8 cellular contexts compared by ENCODE assay signal in genomic region chr17:49850772-49851386, GRCh38. TPM values are rescaled to one million over a fixed set of nuclear protein-coding genes. Genes with fewer than 3 reads are reported as not detected.
DNase-seq lines count a peak whose midpoint lies in the region; ATAC-seq and TF ChIP-seq lines count a peak whose summit lies in the region.

No MANE protein-coding gene starts in this region.

- H3K4me1 Mint-ChIP-seq in activated naive CD4-positive, alpha-beta T cell treated with anti-CD3 and anti-CD28 coated beads, Interleukin-2, amount 10 ng/mL, durations not matched to agents 7 days and 5 days: peaks cover 21% of the 10 kb centered on the region

- TF ChIP-seq POLR2A in suprapubic skin (IDR thresholded peaks at IDR 0.05): no peak

- peak in 1 of 3 experiments; percentile 3 for TF ChIP-seq CTCF in ascending aorta (IDR thresholded peaks at IDR 0.05)
- no peak for TF ChIP-seq CTCF in suprapubic skin (IDR thresholded peaks at IDR 0.05)

- peak overlapping the region; percentile 84 for H3K27ac Mint-ChIP-seq in activated naive CD4-positive, alpha-beta T cell treated with anti-CD3 and anti-CD28 coated beads, Interleukin-2, amount 10 ng/mL, durations not matched to agents 7 days and 5 days

- H3K4me1 ChIP-seq in ascending aorta: peaks cover 2 to 9% of the 10 kb centered on the region in 2 donors
- H3K4me1 ChIP-seq in suprapubic skin: peaks cover 17% of the 10 kb centered on the region

- TF ChIP-seq EP300 in suprapubic skin (IDR thresholded peaks at IDR 0.05): no peak

- no peaks in the 10 kb centered on the region for H3K9me3 ChIP-seq in ascending aorta
- H3K9me3 ChIP-seq in suprapubic skin: no peaks in the 10 kb centered on the region

- H3K9me3 Mint-ChIP-seq in activated naive CD4-positive, alpha-beta T cell treated with anti-CD3 and anti-CD28 coated beads, Interleukin-2, amount 10 ng/mL, durations not matched to agents 7 days and 5 days: no peaks in the 10 kb centered on the region

- peak; percentile 41 for DNase-seq in activated naive CD4-positive, alpha-beta T cell treated with anti-CD3 and anti-CD28 coated beads, Interleukin-2, amount 10 ng/mL, durations not matched to agents 7 days and 5 days
- no peak for DNase-seq in activated naive CD4-positive, alpha-beta T cell (lab: John Stamatoyannopoulos, UW)
- DNase-seq in ascending aorta (ENCODE audit: low spot score in 2 of 2): peak in 1 of 2 donors; percentile 68
- DNase-seq in left kidney (ENCODE audit: low read depth, low spot score): peak; percentile 40
- no peak for DNase-seq in suprapubic skin (ENCODE audit: low spot score in 2 of 2)
- DNase-seq in GM19238 (ENCODE audit: insufficient read length, low spot score): no peak
- DNase-seq in NK-92 (lab: John Stamatoyannopoulos, UW; ENCODE audit: unreplicated experiment): no peak

- H3K36me3 Mint-ChIP-seq in activated naive CD4-positive, alpha-beta T cell treated with anti-CD3 and anti-CD28 coated beads, Interleukin-2, amount 10 ng/mL, durations not matched to agents 7 days and 5 days: peaks cover 2% of the 10 kb centered on the region

- peak overlapping the region; percentile 92 for H3K4me3 Mint-ChIP-seq in activated naive CD4-positive, alpha-beta T cell treated with anti-CD3 and anti-CD28 coated beads, Interleukin-2, amount 10 ng/mL, durations not matched to agents 7 days and 5 days

- 4% methylated on average over 15 of the region's 61 CpGs for WGBS in suprapubic skin

- intact Hi-C loops in ascending aorta (cut with DNase I): loop anchor here (1.0 to 2.0 kb wide), 3 partner anchors 38 to 283 kb away; partner anchors contain the start of gene SLC35B1

- H3K27me3 ChIP-seq in ascending aorta (no peaks in the 10 kb centered on the region), suprapubic skin (no peaks in the 10 kb centered on the region)

- peak overlapping the region in 1 of 2 donors; percentile 29 for H3K27ac ChIP-seq in ascending aorta
- H3K27ac ChIP-seq in suprapubic skin: peak overlapping the region; percentile 27

- H3K27me3 Mint-ChIP-seq in activated naive CD4-positive, alpha-beta T cell treated with anti-CD3 and anti-CD28 coated beads, Interleukin-2, amount 10 ng/mL, durations not matched to agents 7 days and 5 days: peaks cover 51% of the 10 kb centered on the region

- ATAC-seq in HG02798 (IDR thresholded peaks at IDR 0.05; ENCODE audit: poor library complexity, unreplicated experiment): no peak

- H3K36me3 ChIP-seq in ascending aorta: no peaks in the 10 kb centered on the region
- peaks cover 9% of the 10 kb centered on the region for H3K36me3 ChIP-seq in suprapubic skin

- CTCF ChIA-PET in activated naive CD4-positive, alpha-beta T cell treated with anti-CD3 and anti-CD28 coated beads, Interleukin-2, amount 10 ng/mL, durations not matched to agents 7 days and 5 days (lab: Charles Lee): interaction anchor here (0.6 to 8.1 kb wide), 9 partner anchors 25 to 294 kb away, joined by 3 to 46 read pairs (median 4); partner anchors contain the start of gene DLX3

- H3K4me3 ChIP-seq in ascending aorta (peak overlapping the region; percentile 74 to 77), suprapubic skin (peak overlapping the region; percentile 62)

RNA-seq across cellular contexts. Expression of gene TAC4, which starts 3.0 kb away (rescaled TPM):
- not detected for total RNA-seq in ascending aorta
- total RNA-seq in suprapubic skin: not detected

Comparison
In these comparisons a context has a peak if more than half of its experiments do, and no peak if none do; other contexts are left out.
1. DNase-seq: peak in activated naive CD4-positive, alpha-beta T cell treated with anti-CD3 and anti-CD28 coated beads, Interleukin-2, amount 10 ng/mL, durations not matched to agents 7 days and 5 days (single experiment) and left kidney (single experiment); none in activated naive CD4-positive, alpha-beta T cell (0 of 4), suprapubic skin (0 of 2), GM19238 (single experiment) and NK-92 (single experiment).